8 cellular contexts compared by ENCODE assay signal in genomic region chr19:47514869-47515588, GRCh38. TPM values are rescaled to one million over a fixed set of nuclear protein-coding genes. Genes with fewer than 3 reads are reported as not detected.
DNase-seq lines count a peak whose midpoint lies in the region; ATAC-seq and TF ChIP-seq lines count a peak whose summit lies in the region.

Gene NAPA (minus strand): TSS chr19:47515063. CDS start chr19:47514940, 123 bp downstream.

- H3K4me3 ChIP-seq in epithelial cell of proximal tubule (ENCODE audit: low read depth, low read length): peak within 1 kb of the TSS; percentile 81

- peaks cover 20% of the 10 kb centered on the region for H3K36me3 Mint-ChIP-seq in activated T-cell treated with anti-CD3 and anti-CD28 coated beads, Interleukin-2, amount 50 U/mL, for 24 hours (ENCODE audit: low read depth)

- ATAC-seq in GM21717 (IDR thresholded peaks at IDR 0.05; ENCODE audit: unreplicated experiment): peak; percentile 74

- peaks cover 83% of the 10 kb centered on the region for H3K4me1 Mint-ChIP-seq in activated T-cell treated with anti-CD3 and anti-CD28 coated beads, Interleukin-2, amount 50 U/mL, for 24 hours (ENCODE audit: low read depth)

- peak within 1 kb of the TSS; percentile 99 for H3K27ac Mint-ChIP-seq in activated T-cell treated with anti-CD3 and anti-CD28 coated beads, Interleukin-2, amount 50 U/mL, for 24 hours

- DNase-seq in DMS153 treated with DMSO at 0.1 percent for 48 hours (lab: John Stamatoyannopoulos, UW; ENCODE audit: unreplicated experiment): peak; percentile 98
- DNase-seq in KBM-7: peak; percentile 100
- peak; percentile 100 for DNase-seq in activated T-cell treated with anti-CD3 and anti-CD28 coated beads, Interleukin-2, amount 50 U/mL, for 24 hours
- DNase-seq in epithelial cell of proximal tubule (ENCODE audit: low read depth): peak; percentile 91
- DNase-seq in mucosa of gallbladder (ENCODE audit: low spot score): peak; percentile 100
- peak; percentile 100 for DNase-seq in stimulated activated CD8-positive, alpha-beta memory T cell treated with anti-CD3 and anti-CD28 coated beads, Interleukin-4, amount 100 ng/mL, for 4 hours (ENCODE audit: low read depth in 2 of 2, low spot score in 1 of 2)

- no peaks in the 10 kb centered on the region for H3K9me3 Mint-ChIP-seq in activated T-cell treated with anti-CD3 and anti-CD28 coated beads, Interleukin-2, amount 50 U/mL, for 24 hours

- peak within 1 kb of the TSS; percentile 98 for H3K4me3 Mint-ChIP-seq in activated T-cell treated with anti-CD3 and anti-CD28 coated beads, Interleukin-2, amount 50 U/mL, for 24 hours

- H3K27me3 Mint-ChIP-seq in activated T-cell treated with anti-CD3 and anti-CD28 coated beads, Interleukin-2, amount 50 U/mL, for 24 hours: no peaks in the 10 kb centered on the region

- in situ Hi-C loops in KBM-7 (cut with MboI; ENCODE audit: low pct_unique_long_range_greater_than_20kb, low sequenced_read_pairs): no loop called here

- no peak for TF ChIP-seq CTCF in epithelial cell of proximal tubule (conservative IDR thresholded peaks at IDR 0.05; ENCODE audit: low read depth, low read length)

TF ChIP-seq in PFSK-1, 5 proteins besides CTCF, POLR2A, EP300 and RAD21:
- peak; percentile 44; the same call in 1 of the 2 replicates for TF ChIP-seq TAF1 (IDR thresholded peaks at IDR 0.05; ENCODE audit: borderline replicate concordance, insufficient read depth, low read length)
- no peak for TF ChIP-seq REST (IDR thresholded peaks at IDR 0.05; ENCODE audit: insufficient read depth in 1 of 2, low read depth in 2 of 2, low read length in 2 of 2)
- TF ChIP-seq SIN3A (IDR thresholded peaks at IDR 0.05; ENCODE audit: borderline replicate concordance, insufficient read depth, low read length): peak; percentile 89; the same call in 1 of the 2 replicates
- peak; percentile 67; the same call in 1 of the 2 replicates for TF ChIP-seq POLR2AphosphoS5 (IDR thresholded peaks at IDR 0.05; ENCODE audit: low read depth, low read length)
- TF ChIP-seq FOXP2 (optimal IDR thresholded peaks at IDR 0.05; ENCODE audit: borderline replicate concordance, extremely low read depth, extremely low read length, insufficient read depth): peak; percentile 99
TF ChIP-seq in PFSK-1: peak in this region for 4.

RNA-seq across cellular contexts. Expression of gene NAPA, which starts in this region (rescaled TPM):
- 173 TPM for polyA plus RNA-seq in PFSK-1 (2012; ENCODE audit: insufficient read length, low read depth)
- total RNA-seq in epithelial cell of proximal tubule: 78.9 and 82.2 TPM in 2 replicates
- total RNA-seq in mucosa of gallbladder: 155 TPM

Comparison
In these comparisons a context has a peak if more than half of its experiments do, and no peak if none do; other contexts are left out.
1. Peak in every context shown above with its lines: DNase-seq, ATAC-seq and H3K4me3 ChIP-seq.